ENCODE assay signal across 1 cellular context in the genomic region with DNA sequence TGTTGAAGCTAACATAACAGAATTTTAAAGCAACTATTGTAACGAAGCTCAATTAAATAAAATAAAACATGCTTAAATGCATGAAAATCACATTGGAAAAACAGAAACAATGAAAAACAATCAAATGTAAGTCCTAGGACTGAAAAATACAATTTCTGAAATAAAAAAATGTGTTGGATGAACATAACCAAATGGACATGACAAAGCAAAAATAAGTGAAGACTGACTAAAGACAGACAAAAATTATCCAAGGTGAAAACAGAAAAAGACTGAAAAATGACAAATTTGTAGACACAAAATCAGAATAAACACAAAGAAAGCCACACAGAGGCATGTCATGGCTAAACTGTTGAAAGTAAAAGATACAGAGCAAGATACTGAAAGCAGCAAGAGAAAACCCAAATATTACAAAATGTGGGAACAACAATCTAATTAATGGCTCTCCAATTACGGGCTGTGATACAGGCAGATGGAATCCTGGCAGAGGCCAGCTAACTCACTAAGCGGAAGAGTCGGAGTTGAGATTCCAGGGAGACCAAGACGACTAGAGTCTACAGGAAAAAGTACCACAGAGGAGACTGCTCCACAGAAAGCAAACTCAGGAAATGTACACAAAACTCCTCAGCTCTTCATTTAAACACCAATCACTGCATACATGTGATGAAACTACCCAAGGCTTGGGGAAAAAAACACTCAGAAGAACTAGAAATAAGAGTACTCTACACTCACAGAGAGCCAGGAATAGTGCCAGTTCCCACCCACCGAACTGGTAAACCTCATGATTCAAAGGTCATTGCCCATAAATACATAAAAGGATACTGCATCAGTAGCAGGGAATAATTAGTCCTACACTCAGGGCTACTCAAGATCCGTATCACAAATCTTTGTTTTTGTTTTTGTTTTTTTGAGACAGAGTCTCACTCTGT.
TF ChIP-seq lines count a peak whose summit lies in the region.

No MANE protein-coding gene starts in this region.

TF ChIP-seq in IMR-90, 13 proteins besides CTCF, POLR2A, EP300 and RAD21 (continued from another document):
- TF ChIP-seq CEBPB (IDR thresholded peaks at IDR 0.05; ENCODE audit: low read depth, low read length) (no peak), BHLHE40 (IDR thresholded peaks at IDR 0.05; ENCODE audit: low read depth, low read length) (no peak), MXI1 (IDR thresholded peaks at IDR 0.05; ENCODE audit: borderline replicate concordance, low read depth, low read length) (no peak), MAZ (IDR thresholded peaks at IDR 0.05; ENCODE audit: borderline replicate concordance, low read depth, low read length) (no peak)
